ENCODE assay signal across 2 cellular contexts in the genomic region with DNA sequence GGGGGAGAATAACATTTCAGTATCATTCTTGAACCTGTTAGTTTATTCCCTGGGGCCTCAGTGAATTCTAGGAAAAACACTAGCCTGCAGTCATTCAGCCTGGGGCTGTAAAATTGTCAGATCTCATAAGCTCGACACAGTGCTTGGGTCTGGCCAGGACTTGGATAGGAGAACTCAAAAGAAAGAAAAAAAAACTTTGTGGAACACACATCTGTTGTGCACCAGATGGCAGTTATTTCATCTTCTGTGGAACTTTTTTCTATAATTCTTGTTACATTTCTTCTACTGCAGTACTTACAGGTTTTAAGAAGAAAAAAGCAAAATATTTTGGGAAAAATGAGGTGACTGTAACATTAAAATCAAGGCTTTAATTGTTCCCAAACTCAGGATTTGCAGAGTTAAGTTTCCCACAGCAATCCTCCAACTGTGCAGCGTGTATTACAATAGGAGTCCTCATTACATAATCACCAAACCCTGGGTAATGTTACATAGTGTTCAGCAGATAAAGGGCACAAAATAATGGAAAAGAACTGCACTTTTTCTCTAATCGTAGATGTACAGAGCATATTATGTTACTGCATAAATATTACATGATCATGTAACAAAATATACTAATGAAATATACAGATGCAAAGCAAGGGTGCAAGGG.
TF ChIP-seq lines count a peak whose summit lies in the region.

No MANE protein-coding gene starts in this region.

TF ChIP-seq in SK-N-SH treated with all-trans-retinoic acid at 6 μM for 48 hours, 23 proteins besides CTCF, POLR2A, EP300 and RAD21 (continued from another document):
- TF ChIP-seq, protein P1, sequence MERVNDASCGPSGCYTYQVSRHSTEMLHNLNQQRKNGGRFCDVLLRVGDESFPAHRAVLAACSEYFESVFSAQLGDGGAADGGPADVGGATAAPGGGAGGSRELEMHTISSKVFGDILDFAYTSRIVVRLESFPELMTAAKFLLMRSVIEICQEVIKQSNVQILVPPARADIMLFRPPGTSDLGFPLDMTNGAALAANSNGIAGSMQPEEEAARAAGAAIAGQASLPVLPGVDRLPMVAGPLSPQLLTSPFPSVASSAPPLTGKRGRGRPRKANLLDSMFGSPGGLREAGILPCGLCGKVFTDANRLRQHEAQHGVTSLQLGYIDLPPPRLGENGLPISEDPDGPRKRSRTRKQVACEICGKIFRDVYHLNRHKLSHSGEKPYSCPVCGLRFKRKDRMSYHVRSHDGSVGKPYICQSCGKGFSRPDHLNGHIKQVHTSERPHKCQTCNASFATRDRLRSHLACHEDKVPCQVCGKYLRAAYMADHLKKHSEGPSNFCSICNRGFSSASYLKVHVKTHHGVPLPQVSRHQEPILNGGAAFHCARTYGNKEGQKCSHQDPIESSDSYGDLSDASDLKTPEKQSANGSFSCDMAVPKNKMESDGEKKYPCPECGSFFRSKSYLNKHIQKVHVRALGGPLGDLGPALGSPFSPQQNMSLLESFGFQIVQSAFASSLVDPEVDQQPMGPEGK (CRISPR knock-in tag; IDR thresholded peaks at IDR 0.05; ENCODE audit: borderline replicate concordance) = no peak
- TF ChIP-seq SNAI2 (CRISPR knock-in tag; IDR thresholded peaks at IDR 0.05) (no peak), CSDC2 (CRISPR knock-in tag; IDR thresholded peaks at IDR 0.05) (no peak), ARNTL (CRISPR knock-in tag; IDR thresholded peaks at IDR 0.05; ENCODE audit: borderline replicate concordance, low read depth) (no peak), TCF4 (CRISPR knock-in tag; IDR thresholded peaks at IDR 0.05; ENCODE audit: borderline replicate concordance) (no peak)
- TF ChIP-seq, protein P2, sequence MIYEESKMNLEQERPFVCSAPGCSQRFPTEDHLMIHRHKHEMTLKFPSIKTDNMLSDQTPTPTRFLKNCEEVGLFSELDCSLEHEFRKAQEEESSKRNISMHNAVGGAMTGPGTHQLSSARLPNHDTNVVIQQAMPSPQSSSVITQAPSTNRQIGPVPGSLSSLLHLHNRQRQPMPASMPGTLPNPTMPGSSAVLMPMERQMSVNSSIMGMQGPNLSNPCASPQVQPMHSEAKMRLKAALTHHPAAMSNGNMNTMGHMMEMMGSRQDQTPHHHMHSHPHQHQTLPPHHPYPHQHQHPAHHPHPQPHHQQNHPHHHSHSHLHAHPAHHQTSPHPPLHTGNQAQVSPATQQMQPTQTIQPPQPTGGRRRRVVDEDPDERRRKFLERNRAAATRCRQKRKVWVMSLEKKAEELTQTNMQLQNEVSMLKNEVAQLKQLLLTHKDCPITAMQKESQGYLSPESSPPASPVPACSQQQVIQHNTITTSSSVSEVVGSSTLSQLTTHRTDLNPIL (CRISPR knock-in tag; IDR thresholded peaks at IDR 0.05; ENCODE audit: low read depth) = no peak

TF ChIP-seq in SK-N-SH, 30 proteins besides CTCF, POLR2A, EP300 and RAD21 (continued from another document):
- TF ChIP-seq, protein P3, sequence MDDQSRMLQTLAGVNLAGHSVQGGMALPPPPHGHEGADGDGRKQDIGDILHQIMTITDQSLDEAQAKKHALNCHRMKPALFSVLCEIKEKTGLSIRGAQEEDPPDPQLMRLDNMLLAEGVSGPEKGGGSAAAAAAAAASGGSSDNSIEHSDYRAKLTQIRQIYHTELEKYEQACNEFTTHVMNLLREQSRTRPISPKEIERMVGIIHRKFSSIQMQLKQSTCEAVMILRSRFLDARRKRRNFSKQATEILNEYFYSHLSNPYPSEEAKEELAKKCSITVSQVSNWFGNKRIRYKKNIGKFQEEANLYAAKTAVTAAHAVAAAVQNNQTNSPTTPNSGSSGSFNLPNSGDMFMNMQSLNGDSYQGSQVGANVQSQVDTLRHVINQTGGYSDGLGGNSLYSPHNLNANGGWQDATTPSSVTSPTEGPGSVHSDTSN (IDR thresholded peaks at IDR 0.05) = no peak
- no peak for TF ChIP-seq YY1 (IDR thresholded peaks at IDR 0.05; ENCODE audit: low read depth)
- no peak for TF ChIP-seq MXI1 (IDR thresholded peaks at IDR 0.05; ENCODE audit: low read depth, low read length)
